1 cellular context compared by ENCODE assay signal in genomic region chr12:46268617-46269428, GRCh38.
TF ChIP-seq lines count a peak whose summit lies in the region.

TSS of gene SLC38A1 (minus strand) at chr12:46269043. CDS start at chr12:46239800, 29,243 bp downstream.

TF ChIP-seq in WTC11, 78 proteins besides CTCF, POLR2A, EP300 and RAD21 (continued from another document):
- TF ChIP-seq ZNF532 (CRISPR knock-in tag; IDR thresholded peaks at IDR 0.05; ENCODE audit: borderline replicate concordance): no peak
- TF ChIP-seq TEAD4 (CRISPR knock-in tag; IDR thresholded peaks at IDR 0.05): 0 out of 2 replicates have a peak, but pooled peaks have one; percentile 55
- peak; percentile 26; the same call in 1 of the 2 replicates for TF ChIP-seq ELF4 (CRISPR knock-in tag; IDR thresholded peaks at IDR 0.05; ENCODE audit: low read depth)
- peak; percentile 89 for TF ChIP-seq USF2 (CRISPR knock-in tag; IDR thresholded peaks at IDR 0.05)
- TF ChIP-seq HMGXB4 (CRISPR knock-in tag; IDR thresholded peaks at IDR 0.05): peak; percentile 61; the same call in 1 of the 2 replicates
- TF ChIP-seq ZNF219 (CRISPR knock-in tag; IDR thresholded peaks at IDR 0.05; ENCODE audit: borderline replicate concordance): peak; percentile 16; the same call in 1 of the 2 replicates
- TF ChIP-seq PRDM15 (CRISPR knock-in tag; IDR thresholded peaks at IDR 0.05): 0 out of 2 replicates have a peak, but pooled peaks have one; percentile 8
- TF ChIP-seq NR1H2 (CRISPR knock-in tag; IDR thresholded peaks at IDR 0.05): no peak
- TF ChIP-seq ATF2 (CRISPR knock-in tag; IDR thresholded peaks at IDR 0.05; ENCODE audit: borderline replicate concordance, low read depth): no peak
- TF ChIP-seq ERG (CRISPR knock-in tag; IDR thresholded peaks at IDR 0.05): no peak
- TF ChIP-seq ZNF512 (CRISPR knock-in tag; IDR thresholded peaks at IDR 0.05; ENCODE audit: borderline replicate concordance): no peak
- TF ChIP-seq SMAD4 (CRISPR knock-in tag; IDR thresholded peaks at IDR 0.05): peak; percentile 75; the same call in 1 of the 2 replicates
- no peak for TF ChIP-seq HMGA2 (CRISPR knock-in tag; IDR thresholded peaks at IDR 0.05)
- TF ChIP-seq MYBL2 (CRISPR knock-in tag; IDR thresholded peaks at IDR 0.05): peak; percentile 90
- no peak for TF ChIP-seq JAZF1 (CRISPR knock-in tag; IDR thresholded peaks at IDR 0.05)
- TF ChIP-seq NFYB (CRISPR knock-in tag; conservative IDR thresholded peaks at IDR 0.05; ENCODE audit: low read depth): 0 out of 2 replicates have a peak, but pooled peaks have one; percentile 8
- TF ChIP-seq MXD4 (CRISPR knock-in tag; IDR thresholded peaks at IDR 0.05; ENCODE audit: borderline replicate concordance): no peak
- TF ChIP-seq FOXP4 (CRISPR knock-in tag; IDR thresholded peaks at IDR 0.05): peak; percentile 87
- peak; percentile 84; the same call in 1 of the 2 replicates for TF ChIP-seq TP53 (CRISPR knock-in tag; IDR thresholded peaks at IDR 0.05)
- TF ChIP-seq GTF2I (CRISPR knock-in tag; conservative IDR thresholded peaks at IDR 0.05): no peak
- peak; percentile 85 for TF ChIP-seq ZNF232 (CRISPR knock-in tag; IDR thresholded peaks at IDR 0.05)
- no peak for TF ChIP-seq IRF2 (CRISPR knock-in tag; IDR thresholded peaks at IDR 0.05; ENCODE audit: borderline replicate concordance, low read depth)
- 0 out of 2 replicates have a peak, but pooled peaks have one; percentile 45 for TF ChIP-seq NR3C1 (CRISPR knock-in tag; conservative IDR thresholded peaks at IDR 0.05; ENCODE audit: low read depth)
- TF ChIP-seq ZNF396 (CRISPR knock-in tag; IDR thresholded peaks at IDR 0.05; ENCODE audit: borderline replicate concordance): no peak
- no peak for TF ChIP-seq CREB1 (CRISPR knock-in tag; IDR thresholded peaks at IDR 0.05)
- TF ChIP-seq E2F1 (CRISPR knock-in tag; IDR thresholded peaks at IDR 0.05): 0 out of 2 replicates have a peak, but pooled peaks have one; percentile 33
- peak; percentile 74; the same call in 1 of the 2 replicates for TF ChIP-seq ESRRA (CRISPR knock-in tag; IDR thresholded peaks at IDR 0.05; ENCODE audit: borderline replicate concordance)
- peak; percentile 88; the same call in 1 of the 2 replicates for TF ChIP-seq RELA (CRISPR knock-in tag; IDR thresholded peaks at IDR 0.05; ENCODE audit: borderline replicate concordance)
- TF ChIP-seq CREM (CRISPR knock-in tag; IDR thresholded peaks at IDR 0.05): peak; percentile 27; the same call in 1 of the 2 replicates
